ENCODE assay signal across 1 cellular context in genomic region chr17:7313028-7313889, GRCh38.
A peak's percentile ranks its signal among the peaks of the same experiment; 100 is the strongest.
TF ChIP-seq lines count a peak whose summit lies in the region.

No MANE protein-coding gene starts in this region.

TF ChIP-seq in HepG2, 621 proteins besides CTCF, POLR2A, EP300 and RAD21 (continues in another document):
- TF ChIP-seq ZBTB34 (CRISPR knock-in tag; IDR thresholded peaks at IDR 0.05): no peak
- TF ChIP-seq CERS6 (CRISPR knock-in tag; IDR thresholded peaks at IDR 0.05): no peak
- TF ChIP-seq, protein P1, sequence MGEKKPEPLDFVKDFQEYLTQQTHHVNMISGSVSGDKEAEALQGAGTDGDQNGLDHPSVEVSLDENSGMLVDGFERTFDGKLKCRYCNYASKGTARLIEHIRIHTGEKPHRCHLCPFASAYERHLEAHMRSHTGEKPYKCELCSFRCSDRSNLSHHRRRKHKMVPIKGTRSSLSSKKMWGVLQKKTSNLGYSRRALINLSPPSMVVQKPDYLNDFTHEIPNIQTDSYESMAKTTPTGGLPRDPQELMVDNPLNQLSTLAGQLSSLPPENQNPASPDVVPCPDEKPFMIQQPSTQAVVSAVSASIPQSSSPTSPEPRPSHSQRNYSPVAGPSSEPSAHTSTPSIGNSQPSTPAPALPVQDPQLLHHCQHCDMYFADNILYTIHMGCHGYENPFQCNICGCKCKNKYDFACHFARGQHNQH (CRISPR knock-in tag; IDR thresholded peaks at IDR 0.05): no peak
- TF ChIP-seq HDAC6 (IDR thresholded peaks at IDR 0.05; ENCODE audit: low read depth, low read length): no peak
- TF ChIP-seq RBM22 (optimal IDR thresholded peaks at IDR 0.05; ENCODE audit: low read length): peak; percentile 80
- TF ChIP-seq ZC3H4 (CRISPR knock-in tag; IDR thresholded peaks at IDR 0.05; ENCODE audit: borderline replicate concordance): peak; percentile 65; the same call in 1 of the 2 replicates
- TF ChIP-seq PITX1 (CRISPR knock-in tag; IDR thresholded peaks at IDR 0.05): no peak
- peak; percentile 61 for TF ChIP-seq POLR2AphosphoS5 (IDR thresholded peaks at IDR 0.05; ENCODE audit: low read depth, low read length)
- TF ChIP-seq, protein P2, sequence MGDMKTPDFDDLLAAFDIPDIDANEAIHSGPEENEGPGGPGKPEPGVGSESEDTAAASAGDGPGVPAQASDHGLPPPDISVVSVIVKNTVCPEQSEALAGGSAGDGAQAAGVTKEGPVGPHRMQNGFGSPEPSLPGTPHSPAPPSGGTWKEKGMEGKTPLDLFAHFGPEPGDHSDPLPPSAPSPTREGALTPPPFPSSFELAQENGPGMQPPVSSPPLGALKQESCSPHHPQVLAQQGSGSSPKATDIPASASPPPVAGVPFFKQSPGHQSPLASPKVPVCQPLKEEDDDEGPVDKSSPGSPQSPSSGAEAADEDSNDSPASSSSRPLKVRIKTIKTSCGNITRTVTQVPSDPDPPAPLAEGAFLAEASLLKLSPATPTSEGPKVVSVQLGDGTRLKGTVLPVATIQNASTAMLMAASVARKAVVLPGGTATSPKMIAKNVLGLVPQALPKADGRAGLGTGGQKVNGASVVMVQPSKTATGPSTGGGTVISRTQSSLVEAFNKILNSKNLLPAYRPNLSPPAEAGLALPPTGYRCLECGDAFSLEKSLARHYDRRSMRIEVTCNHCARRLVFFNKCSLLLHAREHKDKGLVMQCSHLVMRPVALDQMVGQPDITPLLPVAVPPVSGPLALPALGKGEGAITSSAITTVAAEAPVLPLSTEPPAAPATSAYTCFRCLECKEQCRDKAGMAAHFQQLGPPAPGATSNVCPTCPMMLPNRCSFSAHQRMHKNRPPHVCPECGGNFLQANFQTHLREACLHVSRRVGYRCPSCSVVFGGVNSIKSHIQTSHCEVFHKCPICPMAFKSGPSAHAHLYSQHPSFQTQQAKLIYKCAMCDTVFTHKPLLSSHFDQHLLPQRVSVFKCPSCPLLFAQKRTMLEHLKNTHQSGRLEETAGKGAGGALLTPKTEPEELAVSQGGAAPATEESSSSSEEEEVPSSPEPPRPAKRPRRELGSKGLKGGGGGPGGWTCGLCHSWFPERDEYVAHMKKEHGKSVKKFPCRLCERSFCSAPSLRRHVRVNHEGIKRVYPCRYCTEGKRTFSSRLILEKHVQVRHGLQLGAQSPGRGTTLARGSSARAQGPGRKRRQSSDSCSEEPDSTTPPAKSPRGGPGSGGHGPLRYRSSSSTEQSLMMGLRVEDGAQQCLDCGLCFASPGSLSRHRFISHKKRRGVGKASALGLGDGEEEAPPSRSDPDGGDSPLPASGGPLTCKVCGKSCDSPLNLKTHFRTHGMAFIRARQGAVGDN (CRISPR knock-in tag; IDR thresholded peaks at IDR 0.05): no peak
- peak; percentile 21 for TF ChIP-seq HNRNPH1 (optimal IDR thresholded peaks at IDR 0.05; ENCODE audit: low read depth, low read length)
- TF ChIP-seq SUZ12 (IDR thresholded peaks at IDR 0.05; ENCODE audit: low read depth, low read length): no peak
- TF ChIP-seq ZNF17 (CRISPR knock-in tag; IDR thresholded peaks at IDR 0.05): no peak
- no peak for TF ChIP-seq ZFAT (CRISPR knock-in tag; conservative IDR thresholded peaks at IDR 0.05)
- no peak for TF ChIP-seq MLXIP (CRISPR knock-in tag; IDR thresholded peaks at IDR 0.05; ENCODE audit: borderline replicate concordance)
- no peak for TF ChIP-seq ZNF10 (CRISPR knock-in tag; IDR thresholded peaks at IDR 0.05; ENCODE audit: borderline replicate concordance, low read depth)
- TF ChIP-seq ZNF639 (CRISPR knock-in tag; conservative IDR thresholded peaks at IDR 0.05): no peak
- TF ChIP-seq ZBTB7B (CRISPR knock-in tag; IDR thresholded peaks at IDR 0.05): no peak
- no peak for TF ChIP-seq ZNF749 (CRISPR knock-in tag; IDR thresholded peaks at IDR 0.05; ENCODE audit: borderline replicate concordance)
- TF ChIP-seq ZNF512 (CRISPR knock-in tag; IDR thresholded peaks at IDR 0.05): no peak
- peak; percentile 80 for TF ChIP-seq POLR2AphosphoS2 (IDR thresholded peaks at IDR 0.05; ENCODE audit: low read depth, low read length)
- TF ChIP-seq, protein P3, sequence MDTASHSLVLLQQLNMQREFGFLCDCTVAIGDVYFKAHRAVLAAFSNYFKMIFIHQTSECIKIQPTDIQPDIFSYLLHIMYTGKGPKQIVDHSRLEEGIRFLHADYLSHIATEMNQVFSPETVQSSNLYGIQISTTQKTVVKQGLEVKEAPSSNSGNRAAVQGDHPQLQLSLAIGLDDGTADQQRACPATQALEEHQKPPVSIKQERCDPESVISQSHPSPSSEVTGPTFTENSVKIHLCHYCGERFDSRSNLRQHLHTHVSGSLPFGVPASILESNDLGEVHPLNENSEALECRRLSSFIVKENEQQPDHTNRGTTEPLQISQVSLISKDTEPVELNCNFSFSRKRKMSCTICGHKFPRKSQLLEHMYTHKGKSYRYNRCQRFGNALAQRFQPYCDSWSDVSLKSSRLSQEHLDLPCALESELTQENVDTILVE (CRISPR knock-in tag; IDR thresholded peaks at IDR 0.05): no peak
- no peak for TF ChIP-seq UBTF (CRISPR knock-in tag; IDR thresholded peaks at IDR 0.05)
- TF ChIP-seq PBX2 (CRISPR knock-in tag; IDR thresholded peaks at IDR 0.05): no peak
- no peak for TF ChIP-seq ZNF225 (CRISPR knock-in tag; IDR thresholded peaks at IDR 0.05)
- no peak for TF ChIP-seq IRF1 (CRISPR knock-in tag; IDR thresholded peaks at IDR 0.05; ENCODE audit: low read depth)
- TF ChIP-seq ZBTB46 (CRISPR knock-in tag; IDR thresholded peaks at IDR 0.05; ENCODE audit: borderline replicate concordance): no peak
- no peak for TF ChIP-seq IKZF1 (IDR thresholded peaks at IDR 0.05)
- TF ChIP-seq ZEB1 (IDR thresholded peaks at IDR 0.05; ENCODE audit: insufficient replicate concordance, low read depth): no peak
- TF ChIP-seq, protein P4, sequence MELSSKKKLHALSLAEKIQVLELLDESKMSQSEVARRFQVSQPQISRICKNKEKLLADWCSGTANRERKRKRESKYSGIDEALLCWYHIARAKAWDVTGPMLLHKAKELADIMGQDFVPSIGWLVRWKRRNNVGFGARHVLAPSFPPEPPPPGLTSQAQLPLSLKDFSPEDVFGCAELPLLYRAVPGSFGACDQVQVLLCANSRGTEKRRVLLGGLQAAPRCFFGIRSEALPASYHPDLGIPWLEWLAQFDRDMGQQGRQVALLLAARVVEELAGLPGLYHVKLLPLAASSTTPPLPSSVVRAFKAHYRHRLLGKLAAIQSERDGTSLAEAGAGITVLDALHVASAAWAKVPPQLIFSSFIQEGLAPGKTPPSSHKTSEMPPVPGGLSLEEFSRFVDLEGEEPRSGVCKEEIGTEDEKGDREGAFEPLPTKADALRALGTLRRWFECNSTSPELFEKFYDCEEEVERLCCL (CRISPR knock-in tag; IDR thresholded peaks at IDR 0.05; ENCODE audit: borderline replicate concordance): no peak
- no peak for TF ChIP-seq ATF1 (CRISPR knock-in tag; IDR thresholded peaks at IDR 0.05)
- TF ChIP-seq RBFOX2 (IDR thresholded peaks at IDR 0.05; ENCODE audit: low read depth, low read length): 0 out of 2 replicates have a peak, but pooled peaks have one; percentile 44
- TF ChIP-seq GLI4 (CRISPR knock-in tag; IDR thresholded peaks at IDR 0.05; ENCODE audit: borderline replicate concordance): no peak
